In the genomic region with DNA sequence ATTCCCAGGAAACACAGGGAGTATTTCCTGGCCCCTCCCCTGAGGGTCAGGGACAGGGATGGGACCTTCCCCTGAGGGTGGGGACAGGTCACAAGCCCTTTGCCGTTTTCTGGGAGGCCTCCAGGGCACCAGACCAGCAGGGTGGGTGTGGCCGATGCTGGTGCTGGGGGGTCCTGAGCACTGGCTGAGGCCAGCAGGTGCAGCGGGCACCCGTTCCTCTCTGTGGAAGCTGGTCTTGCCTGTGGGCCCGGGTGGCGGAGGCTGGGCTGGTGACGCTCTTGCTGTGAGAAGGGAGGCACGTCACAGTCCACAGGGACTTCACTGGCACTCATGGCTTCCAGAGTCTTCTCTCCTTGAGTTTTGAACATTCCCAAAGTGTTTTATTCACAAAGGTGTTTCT, we compare ENCODE assay signal across 2 cellular contexts.
A peak's percentile ranks its signal among the peaks of the same experiment; 100 is the strongest.
TF ChIP-seq lines count a peak whose summit lies in the region.

No MANE protein-coding gene starts in this region.

TF ChIP-seq in liver, 16 proteins besides CTCF, POLR2A, EP300 and RAD21:
- TF ChIP-seq NR2F2 (IDR thresholded peaks at IDR 0.05) (peak; percentile 13), FOXA1 (IDR thresholded peaks at IDR 0.05) (no peak)
TF ChIP-seq in liver: peak in this region for 1.

TF ChIP-seq in HepG2, 621 proteins besides CTCF, POLR2A, EP300 and RAD21 (continued from another document):
- TF ChIP-seq ZMAT3 (CRISPR knock-in tag; conservative IDR thresholded peaks at IDR 0.05): no peak
- TF ChIP-seq U2AF2 (IDR thresholded peaks at IDR 0.05; ENCODE audit: low read depth, low read length): no peak
- no peak for TF ChIP-seq MEIS1 (CRISPR knock-in tag; IDR thresholded peaks at IDR 0.05; ENCODE audit: borderline replicate concordance)
- TF ChIP-seq ZNF552 (CRISPR knock-in tag; IDR thresholded peaks at IDR 0.05; ENCODE audit: borderline replicate concordance): no peak
- no peak for TF ChIP-seq REXO4 (CRISPR knock-in tag; IDR thresholded peaks at IDR 0.05; ENCODE audit: borderline replicate concordance)
- no peak for TF ChIP-seq ZUFSP (CRISPR knock-in tag; IDR thresholded peaks at IDR 0.05; ENCODE audit: borderline replicate concordance)
- no peak for TF ChIP-seq HDAC6 (IDR thresholded peaks at IDR 0.05; ENCODE audit: low read depth, low read length)
- TF ChIP-seq, protein P1, sequence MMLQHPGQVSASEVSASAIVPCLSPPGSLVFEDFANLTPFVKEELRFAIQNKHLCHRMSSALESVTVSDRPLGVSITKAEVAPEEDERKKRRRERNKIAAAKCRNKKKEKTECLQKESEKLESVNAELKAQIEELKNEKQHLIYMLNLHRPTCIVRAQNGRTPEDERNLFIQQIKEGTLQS (CRISPR knock-in tag; IDR thresholded peaks at IDR 0.05): no peak
- TF ChIP-seq, protein P2, sequence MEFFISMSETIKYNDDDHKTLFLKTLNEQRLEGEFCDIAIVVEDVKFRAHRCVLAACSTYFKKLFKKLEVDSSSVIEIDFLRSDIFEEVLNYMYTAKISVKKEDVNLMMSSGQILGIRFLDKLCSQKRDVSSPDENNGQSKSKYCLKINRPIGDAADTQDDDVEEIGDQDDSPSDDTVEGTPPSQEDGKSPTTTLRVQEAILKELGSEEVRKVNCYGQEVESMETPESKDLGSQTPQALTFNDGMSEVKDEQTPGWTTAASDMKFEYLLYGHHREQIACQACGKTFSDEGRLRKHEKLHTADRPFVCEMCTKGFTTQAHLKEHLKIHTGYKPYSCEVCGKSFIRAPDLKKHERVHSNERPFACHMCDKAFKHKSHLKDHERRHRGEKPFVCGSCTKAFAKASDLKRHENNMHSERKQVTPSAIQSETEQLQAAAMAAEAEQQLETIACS (CRISPR knock-in tag; IDR thresholded peaks at IDR 0.05): no peak
TF ChIP-seq in HepG2: peak in this region for 0.
